Comparison of ENCODE assay signal across 8 cellular contexts in the genomic region with DNA sequence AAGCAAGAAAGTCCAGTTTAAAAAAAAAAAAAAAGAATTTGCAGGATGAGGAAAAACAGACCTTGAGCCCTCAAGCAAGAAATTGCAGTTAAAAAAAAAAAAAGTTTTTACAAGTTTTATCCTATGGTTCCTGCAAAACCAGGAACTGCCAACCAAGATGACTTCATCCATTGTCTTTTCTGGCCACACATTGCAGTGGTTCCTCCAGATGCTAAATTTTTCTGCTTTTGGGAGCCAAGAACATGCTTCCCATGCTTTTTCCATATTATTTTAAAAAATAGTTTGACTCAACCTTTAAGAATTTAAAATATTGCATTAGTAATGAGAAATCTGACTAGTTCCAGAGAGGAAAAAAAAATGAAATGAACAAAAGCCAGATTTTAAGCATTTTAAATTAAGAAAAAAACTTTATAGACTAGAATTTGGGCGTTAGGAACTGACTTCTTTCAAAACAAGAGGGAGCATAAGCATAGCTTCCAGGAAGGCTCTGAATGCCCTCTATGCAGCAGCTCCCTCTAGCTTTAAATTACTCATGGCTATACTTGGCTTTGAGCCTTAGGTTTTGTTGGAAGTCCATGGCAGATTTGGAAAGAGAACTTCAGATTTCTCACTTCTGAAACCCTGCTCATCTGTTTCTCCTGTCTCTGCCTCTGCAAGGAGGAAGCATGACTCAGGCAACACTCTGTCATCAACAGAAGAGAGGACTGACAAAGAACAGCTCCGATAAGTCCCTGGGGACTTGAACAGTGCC.
DNase-seq lines count a peak whose midpoint lies in the region; ATAC-seq and TF ChIP-seq lines count a peak whose summit lies in the region.

No MANE protein-coding gene starts in this region.

- intact Hi-C loops in CD14-positive monocyte (cut with micrococcal nuclease), result loop anchor here in 1 of 2 donors (5.0 kb wide), 1 partner anchor 87 kb away; no protein-coding TSS in a partner anchor

- H3K27ac Mint-ChIP-seq in CD14-positive monocyte, result peak overlapping the region; percentile 89 to 96 (median 96)

- TF ChIP-seq CTCF in CD14-positive monocyte (IDR thresholded peaks at IDR 0.05) (no peak), fibroblast of the aortic adventitia (IDR thresholded peaks at IDR 0.05; ENCODE audit: insufficient read depth, low read length) (peak; percentile 39)

- ATAC-seq in GM21786 (IDR thresholded peaks at IDR 0.05; ENCODE audit: unreplicated experiment), result peak; percentile 80

- DNase-seq in CD14-positive monocyte (ENCODE audit: low spot score) (peak; percentile 62), RPMI7951 (ENCODE audit: low read depth) (peak; percentile 41), fibroblast of the aortic adventitia (ENCODE audit: low read depth) (peak; percentile 91), skeletal muscle cell (ENCODE audit: low read depth) (peak; percentile 65), NCI-H524 (lab: John Stamatoyannopoulos, UW) (no peak)
- DNase-seq in activated CD8-positive, alpha-beta memory T cell treated with anti-CD3 and anti-CD28 coated beads, Interleukin-2, amount 50 U/mL, for 4 hours, result no peak
- DNase-seq in stimulated activated CD4-positive, alpha-beta T cell treated with anti-CD3 and anti-CD28 coated beads, Interleukin-12 subunit alpha, Interleukin-12 subunit beta, amount 100 ng/mL, for 4 hours, result no peak

- no peak overlapping the region for H3K4me3 ChIP-seq in fibroblast of the aortic adventitia (ENCODE audit: low read depth, low read length)
- no peak overlapping the region for H3K4me3 ChIP-seq in skeletal muscle cell (ENCODE audit: low read depth, low read length)

- H3K27me3 Mint-ChIP-seq in CD14-positive monocyte (ENCODE audit: low read depth in 3 of 3), result peaks cover 9 to 13% (median 13%) of the 10 kb centered on the region in 3 donors

- H3K9me3 Mint-ChIP-seq in CD14-positive monocyte, result peaks cover 7 to 20% (median 15%) of the 10 kb centered on the region in 7 donors

- H3K4me3 Mint-ChIP-seq in CD14-positive monocyte, result peak overlapping the region; percentile 60 to 83

- H3K36me3 Mint-ChIP-seq in CD14-positive monocyte, result no peaks in the 10 kb centered on the region

- peaks cover 31% of the 10 kb centered on the region for H3K4me1 Mint-ChIP-seq in CD14-positive monocyte

Comparison
In these comparisons a context has a peak if more than half of its experiments do, and no peak if none do; other contexts are left out.
1. DNase-seq: peak in CD14-positive monocyte (single experiment), RPMI7951 (single experiment), fibroblast of the aortic adventitia (single experiment) and skeletal muscle cell (single experiment); none in activated CD8-positive, alpha-beta memory T cell treated with anti-CD3 and anti-CD28 coated beads, Interleukin-2, amount 50 U/mL, for 4 hours (single experiment), stimulated activated CD4-positive, alpha-beta T cell treated with anti-CD3 and anti-CD28 coated beads, Interleukin-12 subunit alpha, Interleukin-12 subunit beta, amount 100 ng/mL, for 4 hours (single experiment) and NCI-H524 (0 of 2).